ENCODE assay signal across 20 cellular contexts in the genomic region with DNA sequence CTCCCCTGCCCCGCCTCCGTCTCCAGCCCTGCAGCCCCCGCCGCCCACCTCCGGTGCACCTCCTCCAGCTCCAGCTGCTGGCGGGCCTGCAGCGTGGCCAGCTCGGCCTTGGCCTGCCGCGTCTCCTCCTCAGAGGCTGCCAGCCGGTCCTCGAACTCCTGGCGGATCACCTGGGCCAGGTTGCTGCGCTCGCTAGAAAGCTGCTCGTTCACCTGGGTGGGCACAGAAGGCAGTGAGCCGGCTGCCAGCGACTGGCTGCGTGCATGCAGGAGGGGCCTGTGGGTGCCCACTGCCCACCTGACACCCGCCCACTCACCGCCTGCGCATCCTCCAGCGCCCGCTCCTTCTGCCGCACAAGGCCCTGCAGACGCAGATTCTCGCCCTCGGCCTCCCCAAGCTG. TPM values are rescaled to one million over a fixed set of nuclear protein-coding genes. Genes with fewer than 3 reads are reported as not detected.
DNase-seq lines count a peak whose midpoint lies in the region; ATAC-seq, FAIRE-seq and TF ChIP-seq lines count a peak whose summit lies in the region.
"Had no signal": no experiment of that assay in that cellular context is flagged by ENCODE, and none has a peak within 500 bp of the region (broad histone marks: within the 10 kb centered on the region; RNA-seq: fewer than 3 reads in every experiment).

No MANE protein-coding gene starts in this region.

- H4K91ac ChIP-seq in neuronal stem cell (ENCODE audit: low read depth, low read length, poor library complexity), result no peak overlapping the region

- TF ChIP-seq RAD21 in HepG2 (CRISPR knock-in tag; IDR thresholded peaks at IDR 0.05), result no peak

- no peak overlapping the region for H2AFZ ChIP-seq in HepG2 (ENCODE audit: low read length)
- H2AFZ ChIP-seq in neuronal stem cell (ENCODE audit: low read length), result no peak overlapping the region

- intact Hi-C loops in HepG2 (cut with micrococcal nuclease; ENCODE audit: unreplicated experiment) (no loop called here), right lobe of liver (cut with DNase I) (loop anchor here in 1 of 2 donors (10.0 kb wide), 1 partner anchor 46 kb away; no protein-coding TSS in a partner anchor)

- 95% methylated on average over 23 of the region's 28 CpGs for WGBS in HepG2 (ENCODE audit: low lambda C conversion rate)
- WGBS in right lobe of liver (ENCODE audit: insufficient coverage, low coverage, low lambda C conversion rate, missing lambda C conversion rate), result no CpG with 5 or more reads among the region's 28 CpGs
- no CpG with 5 or more reads among the region's 28 CpGs for WGBS in neuronal stem cell (ENCODE audit: extremely low coverage in 2 of 2, insufficient read length in 2 of 2, insufficient replicate concordance in 1 of 2), 2 donors

- no peak overlapping the region for H2BK120ac ChIP-seq in neuronal stem cell (ENCODE audit: low read depth, low read length)

- H3K14ac ChIP-seq in neuronal stem cell (ENCODE audit: low read length), result no peak overlapping the region

- FAIRE-seq in HepG2 (lab: Jason Lieb, UNC), result no peak
- FAIRE-seq: G401.6, GM19239, H54 had no signal

- H3K36me3 ChIP-seq in HepG2 (replicated peaks in 1 of 2; ENCODE audit: control insufficient read depth in 1 of 2, insufficient read depth in 2 of 2, low read length in 2 of 2), result peaks cover 3 to 5% of the 10 kb centered on the region in 2 experiments; a peak in 2 of 5 replicates
- no peaks in the 10 kb centered on the region for H3K36me3 ChIP-seq in right lobe of liver
- H3K36me3 ChIP-seq in neuronal stem cell (replicated peaks in 1 of 2; ENCODE audit: control insufficient read depth in 2 of 2, insufficient read depth in 2 of 2, low read length in 2 of 2), result peaks cover 30 to 66% of the 10 kb centered on the region in 2 donors

- no TSS peak for BruUV-seq in HepG2 (replicated peaks; lab: Mats Ljungman, UMichigan)

- TF ChIP-seq EP300 in HepG2 (IDR thresholded peaks at IDR 0.05; ENCODE audit: low read depth in 2 of 2, low read length in 2 of 2), result no peak
- TF ChIP-seq EP300 in HepG2 (CRISPR knock-in tag; IDR thresholded peaks at IDR 0.05; ENCODE audit: borderline replicate concordance), result no peak

- no peak for DNase-seq in HepG2 (ENCODE audit: low spot score)
- DNase-seq in right lobe of liver, result no peak
- DNase-seq in RWPE1 (ENCODE audit: low spot score), result no peak
- DNase-seq in neuronal stem cell (ENCODE audit: low spot score), result no peak
- DNase-seq: Caco-2; CD4-positive, CD25-positive, alpha-beta regulatory T cell; DMS153; DND-41; GOT3 had no signal

- no peak overlapping the region for H3K9ac ChIP-seq in HepG2 (ENCODE audit: insufficient read depth, low read depth, low read length)
- H3K9ac ChIP-seq in neuronal stem cell (ENCODE audit: low read depth, low read length, poor library complexity), result no peak overlapping the region
- H3K9ac ChIP-seq: BLaER1 had no signal

- H3K4me3 ChIP-seq in HepG2 (replicated peaks in 1 of 3; ENCODE audit: insufficient read depth in 1 of 3, low read depth in 2 of 3, low read length in 3 of 3) (no peak overlapping the region), right lobe of liver (no peak overlapping the region), neuronal stem cell (ENCODE audit: low read length in 2 of 2) (peak overlapping the region in 1 of 2 donors; percentile 33)
- H3K4me3 ChIP-seq: BLaER1, HAP-1 had no signal

- H3K27ac ChIP-seq in HepG2 (ENCODE audit: extremely low read length, insufficient read depth, low read length) (no peak overlapping the region), right lobe of liver (no peak overlapping the region), RWPE1 (0 out of 2 replicates have a peak overlapping the region, but pooled peaks have one; percentile 7), neuronal stem cell (replicated peaks; ENCODE audit: low read length) (no peak overlapping the region)
- H3K27ac ChIP-seq: BLaER1, C4-2B had no signal

- no peak for TF ChIP-seq CTCF in HepG2 (CRISPR knock-in tag; IDR thresholded peaks at IDR 0.05)
- TF ChIP-seq CTCF in right lobe of liver (IDR thresholded peaks at IDR 0.05), result no peak
- TF ChIP-seq CTCF in RWPE1 (conservative IDR thresholded peaks at IDR 0.05; ENCODE audit: low read depth), result no peak

- H4K20me1 ChIP-seq in HepG2 (ENCODE audit: insufficient read depth, low read length), result no peaks in the 10 kb centered on the region
- H4K20me1 ChIP-seq: BLaER1 had no signal

- H3K27me3 ChIP-seq in HepG2 (ENCODE audit: control insufficient read depth in 1 of 2, insufficient read depth in 2 of 2, low read length in 2 of 2) (0 out of 5 replicates have a peak, but pooled peaks cover 0 to under 1% of the 10 kb centered on the region in 2 experiments), right lobe of liver (no peaks in the 10 kb centered on the region), neuronal stem cell (ENCODE audit: control insufficient read depth in 3 of 3, insufficient read depth in 3 of 3, low read depth in 1 of 3, low read length in 3 of 3) (no peaks in the 10 kb centered on the region)
- H3K27me3 ChIP-seq: BLaER1 had no signal

- H3K79me2 ChIP-seq in HepG2 (ENCODE audit: insufficient read depth, low read length), result no peaks in the 10 kb centered on the region

- no peak for TF ChIP-seq POLR2A in HepG2 (IDR thresholded peaks at IDR 0.05; ENCODE audit: insufficient read depth in 1 of 2, low read depth in 2 of 2, low read length in 2 of 2)
- no peak for TF ChIP-seq POLR2A in right lobe of liver (IDR thresholded peaks at IDR 0.05)

- no peak overlapping the region for H3K18ac ChIP-seq in neuronal stem cell (ENCODE audit: low read length)

- peaks cover 2% of the 10 kb centered on the region for H3K79me1 ChIP-seq in neuronal stem cell (ENCODE audit: low read depth, low read length)

- no peak overlapping the region for H3K23ac ChIP-seq in neuronal stem cell (ENCODE audit: low read depth, low read length, poor library complexity)

- no peak overlapping the region for H4K8ac ChIP-seq in neuronal stem cell (ENCODE audit: low read depth, low read length)

- in situ Hi-C loops in HepG2 (cut with HindIII; ENCODE audit: extremely low pct_ligation_motif_present, low pct_unique_long_range_greater_than_20kb), result loop anchor here (5.0 kb wide), 1 partner anchor 48 kb away; no protein-coding TSS in a partner anchor

- peak overlapping the region; percentile 39 for H2BK5ac ChIP-seq in neuronal stem cell (ENCODE audit: low read length)

- H2BK15ac ChIP-seq in neuronal stem cell (ENCODE audit: low read length), result no peak overlapping the region

- H2BK12ac ChIP-seq in neuronal stem cell (ENCODE audit: low read length), result no peak overlapping the region

- H3K4me1 ChIP-seq in HepG2 (ENCODE audit: insufficient read depth, low read length), result peaks cover 10% of the 10 kb centered on the region
- H3K4me1 ChIP-seq in right lobe of liver, result no peaks in the 10 kb centered on the region
- no peaks in the 10 kb centered on the region for H3K4me1 ChIP-seq in neuronal stem cell (ENCODE audit: control insufficient read depth in 2 of 2, insufficient read depth in 1 of 2, low read depth in 1 of 2, low read length in 2 of 2)
- H3K4me1 ChIP-seq: Caco-2, HAP-1 had no signal

- CTCF ChIA-PET in HepG2 (lab: Yijun Ruan, JAX; ENCODE audit: low intra/inter-chr PET ratio, low total read pairs), result no interaction called here
- CTCF ChIA-PET in RWPE1 (lab: Yijun Ruan, JAX), result no interaction called here

- no peak overlapping the region for H2AK5ac ChIP-seq in neuronal stem cell (ENCODE audit: low read depth, low read length)

- no peaks in the 10 kb centered on the region for H3K9me3 ChIP-seq in HepG2 (ENCODE audit: low read length)
- H3K9me3 ChIP-seq in right lobe of liver, result no peaks in the 10 kb centered on the region
- H3K9me3 ChIP-seq in neuronal stem cell (replicated peaks in 1 of 2; ENCODE audit: control insufficient read depth in 2 of 2, insufficient read depth in 1 of 2, low read depth in 1 of 2, low read length in 2 of 2), result no peaks in the 10 kb centered on the region
- H3K9me3 ChIP-seq: BLaER1, Caco-2, HAP-1 had no signal

- no peak for ATAC-seq in HepG2
- ATAC-seq in right lobe of liver, result no peak
- ATAC-seq in HG02798 (IDR thresholded peaks at IDR 0.05; ENCODE audit: poor library complexity, unreplicated experiment), result no peak
- no peak for ATAC-seq in GM19395 (IDR thresholded peaks at IDR 0.05; ENCODE audit: unreplicated experiment)
- ATAC-seq: CD8-positive, alpha-beta T cell had no signal

- H3K4ac ChIP-seq in neuronal stem cell (ENCODE audit: low read length), result peak overlapping the region; percentile 23

- POLR2A ChIA-PET in HepG2 (lab: Yijun Ruan, JAX), result no interaction called here
- POLR2A ChIA-PET in RWPE1 (lab: Yijun Ruan, JAX; ENCODE audit: low non-redundant PET), result no interaction called here

- H3K4me2 ChIP-seq in HepG2 (ENCODE audit: low read depth, low read length) (no peak overlapping the region), neuronal stem cell (ENCODE audit: insufficient read depth, low read length, poor library complexity, severe bottlenecking) (no peak overlapping the region)
- H3K4me2 ChIP-seq: BLaER1 had no signal

RNA-seq across cellular contexts. Expression of a gene that starts 24.6 kb away (rescaled TPM):
- total RNA-seq in HepG2 (2016; rRNA removed; fragmentation: Illumina TruSeq; extraction: Trizol) (6.1 and 8.4 TPM in 2 replicates), right lobe of liver (1 to 10 TPM in 2 of 6 experiments, under 1 TPM in 4; 0.31 to 1.2 (median 0.86) TPM)
- 1.5 and 2.0 TPM in 2 replicates for total RNA-seq in HepG2 (2016; cell fraction: cytosol; rRNA removed; fragmentation: Illumina TruSeq; extraction: Trizol; ENCODE audit: low read depth)
- total RNA-seq in HepG2 (2016; cell fraction: insoluble cytoplasmic fraction; rRNA removed; fragmentation: Illumina TruSeq; extraction: Trizol), result 5.3 and 9.5 TPM in 2 replicates
- 2.9 and 3.0 TPM in 2 replicates for total RNA-seq in HepG2 (2016; cell fraction: membrane; rRNA removed; fragmentation: Illumina TruSeq; extraction: Trizol)
- 9.7 and 12.6 TPM in 2 replicates for total RNA-seq in HepG2 (2016; cell fraction: nucleus; rRNA removed; fragmentation: Illumina TruSeq; extraction: Trizol)
- 2.9 and 5.2 TPM in 2 replicates for polyA plus RNA-seq in HepG2 (2011; rRNA removed)
- polyA plus RNA-seq in HepG2 (2011; cell fraction: cytosol; rRNA removed), result 2.9 and 4.3 TPM in 2 replicates
- 15.0 and 16.5 TPM in 2 replicates for polyA plus RNA-seq in HepG2 (2011; cell fraction: nucleus; rRNA removed)
- 4.4 and 8.0 TPM in 2 replicates for polyA plus RNA-seq in HepG2 (2012)
- 0.54 and 0.65 TPM in 2 replicates for polyA plus RNA-seq in HepG2 (2016; cell fraction: cytosol; fragmentation: Illumina TruSeq; extraction: Trizol; ENCODE audit: low read depth)
- polyA plus RNA-seq in HepG2 (2016; cell fraction: insoluble cytoplasmic fraction; fragmentation: Illumina TruSeq; extraction: Trizol; ENCODE audit: low read depth), result 5.7 and 6.0 TPM in 2 replicates
- polyA plus RNA-seq in HepG2 (2016; cell fraction: membrane; fragmentation: Illumina TruSeq; extraction: Trizol; ENCODE audit: low read depth), result 1.1 and 1.8 TPM in 2 replicates
- 14.7 and 18.3 TPM in 2 replicates for polyA plus RNA-seq in HepG2 (2016; cell fraction: nucleus; fragmentation: Illumina TruSeq; extraction: Trizol; ENCODE audit: insufficient read depth, low read depth)
- 20.3 and 42.0 TPM in 2 replicates for polyA minus RNA-seq in HepG2 (2011; rRNA and poly(A)+ RNA removed; ENCODE audit: low replicate concordance)
- polyA minus RNA-seq in HepG2 (2011; cell fraction: cytosol; rRNA and poly(A)+ RNA removed), result 7.4 and 11.0 TPM in 2 replicates
- 3.6 and 4.6 TPM in 2 replicates for polyA minus RNA-seq in HepG2 (2011; cell fraction: nucleus; rRNA and poly(A)+ RNA removed)
- polyA plus RNA-seq in neuronal stem cell (2013, experiment 1 of 2), result 5.6 TPM
- 5.4 TPM for polyA plus RNA-seq in neuronal stem cell (2013, experiment 2 of 2)
- total RNA-seq: CD4-positive, CD25-positive, alpha-beta regulatory T cell had no signal

RNA-seq across cellular contexts. Expression of a gene that starts 25.3 kb away (rescaled TPM):
- total RNA-seq in HepG2 (2016; rRNA removed; fragmentation: Illumina TruSeq; extraction: Trizol) (0.18 TPM in 1 of 2 replicates, not detected in the other), right lobe of liver (not detected)
- total RNA-seq in HepG2 (2016; cell fraction: cytosol; rRNA removed; fragmentation: Illumina TruSeq; extraction: Trizol; ENCODE audit: low read depth), result 0.40 and 0.53 TPM in 2 replicates
- 0.13 and 0.22 TPM in 2 replicates for total RNA-seq in HepG2 (2016; cell fraction: insoluble cytoplasmic fraction; rRNA removed; fragmentation: Illumina TruSeq; extraction: Trizol)
- 0.25 and 0.28 TPM in 2 replicates for total RNA-seq in HepG2 (2016; cell fraction: membrane; rRNA removed; fragmentation: Illumina TruSeq; extraction: Trizol)
- 0.28 TPM in 1 of 2 replicates, not detected in the other for total RNA-seq in HepG2 (2016; cell fraction: nucleus; rRNA removed; fragmentation: Illumina TruSeq; extraction: Trizol)
- 0.18 and 0.24 TPM in 2 replicates for polyA plus RNA-seq in HepG2 (2011; rRNA removed)
- 0.11 TPM in 1 of 2 replicates, not detected in the other for polyA plus RNA-seq in HepG2 (2011; cell fraction: cytosol; rRNA removed)
- polyA plus RNA-seq in HepG2 (2011; cell fraction: nucleus; rRNA removed), result 0.21 and 0.42 TPM in 2 replicates
- not detected in 2 replicates for polyA plus RNA-seq in HepG2 (2012)
- 0.29 and 0.34 TPM in 2 replicates for polyA plus RNA-seq in HepG2 (2016; cell fraction: cytosol; fragmentation: Illumina TruSeq; extraction: Trizol; ENCODE audit: low read depth)
- polyA plus RNA-seq in HepG2 (2016; cell fraction: insoluble cytoplasmic fraction; fragmentation: Illumina TruSeq; extraction: Trizol; ENCODE audit: low read depth), result 0.39 and 0.44 TPM in 2 replicates
- polyA plus RNA-seq in HepG2 (2016; cell fraction: membrane; fragmentation: Illumina TruSeq; extraction: Trizol; ENCODE audit: low read depth), result 0.14 and 0.19 TPM in 2 replicates
- polyA plus RNA-seq in HepG2 (2016; cell fraction: nucleus; fragmentation: Illumina TruSeq; extraction: Trizol; ENCODE audit: insufficient read depth, low read depth), result 0.36 TPM in 1 of 2 replicates, not detected in the other
- polyA minus RNA-seq in HepG2 (2011; rRNA and poly(A)+ RNA removed; ENCODE audit: low replicate concordance), result 0.09 and 0.18 TPM in 2 replicates
- polyA minus RNA-seq in HepG2 (2011; cell fraction: cytosol; rRNA and poly(A)+ RNA removed), result not detected in 2 replicates
- polyA minus RNA-seq in HepG2 (2011; cell fraction: nucleus; rRNA and poly(A)+ RNA removed), result not detected in 2 replicates
- polyA plus RNA-seq in neuronal stem cell (2013, experiment 1 of 2), result 0.06 TPM
- 0.04 TPM for polyA plus RNA-seq in neuronal stem cell (2013, experiment 2 of 2)
- total RNA-seq: A172; A673; Caco-2; CD4-positive, CD25-positive, alpha-beta regulatory T cell; CD8-positive, alpha-beta T cell had no signal
- polyA plus RNA-seq: CD4-positive, CD25-positive, alpha-beta regulatory T cell had no signal

RNA-seq across cellular contexts. Expression of a gene that starts 32.2 kb away (rescaled TPM):
- 11.1 and 16.8 TPM in 2 replicates for total RNA-seq in HepG2 (2016; rRNA removed; fragmentation: Illumina TruSeq; extraction: Trizol)
- 2.2 and 3.5 TPM in 2 replicates for total RNA-seq in HepG2 (2016; cell fraction: cytosol; rRNA removed; fragmentation: Illumina TruSeq; extraction: Trizol; ENCODE audit: low read depth)
- total RNA-seq in HepG2 (2016; cell fraction: insoluble cytoplasmic fraction; rRNA removed; fragmentation: Illumina TruSeq; extraction: Trizol), result 8.4 and 18.4 TPM in 2 replicates
- total RNA-seq in HepG2 (2016; cell fraction: membrane; rRNA removed; fragmentation: Illumina TruSeq; extraction: Trizol), result 5.8 and 6.2 TPM in 2 replicates
- 10.7 and 12.3 TPM in 2 replicates for total RNA-seq in HepG2 (2016; cell fraction: nucleus; rRNA removed; fragmentation: Illumina TruSeq; extraction: Trizol)
- 5.0 and 5.6 TPM in 2 replicates for polyA plus RNA-seq in HepG2 (2011; rRNA removed)
- 3.0 and 5.8 TPM in 2 replicates for polyA plus RNA-seq in HepG2 (2011; cell fraction: cytosol; rRNA removed)
- 31.7 and 46.2 TPM in 2 replicates for polyA plus RNA-seq in HepG2 (2011; cell fraction: nucleus; rRNA removed)
- 6.3 and 6.8 TPM in 2 replicates for polyA plus RNA-seq in HepG2 (2012)
- 2.7 and 3.3 TPM in 2 replicates for polyA plus RNA-seq in HepG2 (2016; cell fraction: cytosol; fragmentation: Illumina TruSeq; extraction: Trizol; ENCODE audit: low read depth)
- 11.8 and 13.5 TPM in 2 replicates for polyA plus RNA-seq in HepG2 (2016; cell fraction: insoluble cytoplasmic fraction; fragmentation: Illumina TruSeq; extraction: Trizol; ENCODE audit: low read depth)
- 4.3 and 4.6 TPM in 2 replicates for polyA plus RNA-seq in HepG2 (2016; cell fraction: membrane; fragmentation: Illumina TruSeq; extraction: Trizol; ENCODE audit: low read depth)
- 35.7 and 41.4 TPM in 2 replicates for polyA plus RNA-seq in HepG2 (2016; cell fraction: nucleus; fragmentation: Illumina TruSeq; extraction: Trizol; ENCODE audit: insufficient read depth, low read depth)
- polyA minus RNA-seq in HepG2 (2011; rRNA and poly(A)+ RNA removed; ENCODE audit: low replicate concordance), result 4.8 and 5.8 TPM in 2 replicates
- 3.0 and 4.2 TPM in 2 replicates for polyA minus RNA-seq in HepG2 (2011; cell fraction: cytosol; rRNA and poly(A)+ RNA removed)
- polyA minus RNA-seq in HepG2 (2011; cell fraction: nucleus; rRNA and poly(A)+ RNA removed), result 7.6 and 8.0 TPM in 2 replicates
- total RNA-seq in right lobe of liver, result 1 to 10 TPM; 1.5 to 4.3 (median 2.1) TPM
- 14.7 TPM for polyA plus RNA-seq in neuronal stem cell (2013, experiment 1 of 2)
- 14.1 TPM for polyA plus RNA-seq in neuronal stem cell (2013, experiment 2 of 2)

RNA-seq across cellular contexts. Expression of a gene that starts 48.3 kb away (rescaled TPM):
- total RNA-seq in HepG2 (2016; rRNA removed; fragmentation: Illumina TruSeq; extraction: Trizol) (8.5 and 18.8 TPM in 2 replicates), right lobe of liver (10 to 100 TPM; 11.9 to 27.6 (median 18.1) TPM)
- 5.0 and 7.5 TPM in 2 replicates for total RNA-seq in HepG2 (2016; cell fraction: cytosol; rRNA removed; fragmentation: Illumina TruSeq; extraction: Trizol; ENCODE audit: low read depth)
- total RNA-seq in HepG2 (2016; cell fraction: insoluble cytoplasmic fraction; rRNA removed; fragmentation: Illumina TruSeq; extraction: Trizol), result 7.1 and 20.3 TPM in 2 replicates
- total RNA-seq in HepG2 (2016; cell fraction: membrane; rRNA removed; fragmentation: Illumina TruSeq; extraction: Trizol), result 7.0 and 8.1 TPM in 2 replicates
- 24.5 and 27.8 TPM in 2 replicates for total RNA-seq in HepG2 (2016; cell fraction: nucleus; rRNA removed; fragmentation: Illumina TruSeq; extraction: Trizol)
- 16.1 and 19.7 TPM in 2 replicates for polyA plus RNA-seq in HepG2 (2011; rRNA removed)
- 4.0 and 8.2 TPM in 2 replicates for polyA plus RNA-seq in HepG2 (2011; cell fraction: cytosol; rRNA removed)
- 328 and 418 TPM in 2 replicates for polyA plus RNA-seq in HepG2 (2011; cell fraction: nucleus; rRNA removed)
- 9.5 and 16.4 TPM in 2 replicates for polyA plus RNA-seq in HepG2 (2012)
- 2.4 and 2.5 TPM in 2 replicates for polyA plus RNA-seq in HepG2 (2016; cell fraction: cytosol; fragmentation: Illumina TruSeq; extraction: Trizol; ENCODE audit: low read depth)
- 6.3 and 9.9 TPM in 2 replicates for polyA plus RNA-seq in HepG2 (2016; cell fraction: insoluble cytoplasmic fraction; fragmentation: Illumina TruSeq; extraction: Trizol; ENCODE audit: low read depth)
- polyA plus RNA-seq in HepG2 (2016; cell fraction: membrane; fragmentation: Illumina TruSeq; extraction: Trizol; ENCODE audit: low read depth), result 4.3 and 6.0 TPM in 2 replicates
- polyA plus RNA-seq in HepG2 (2016; cell fraction: nucleus; fragmentation: Illumina TruSeq; extraction: Trizol; ENCODE audit: insufficient read depth, low read depth), result 90.2 and 98.6 TPM in 2 replicates
- polyA minus RNA-seq in HepG2 (2011; rRNA and poly(A)+ RNA removed; ENCODE audit: low replicate concordance), result 14.1 and 21.0 TPM in 2 replicates
- polyA minus RNA-seq in HepG2 (2011; cell fraction: cytosol; rRNA and poly(A)+ RNA removed), result 3.4 and 3.7 TPM in 2 replicates
- 39.0 and 47.9 TPM in 2 replicates for polyA minus RNA-seq in HepG2 (2011; cell fraction: nucleus; rRNA and poly(A)+ RNA removed)
- 14.7 TPM for polyA plus RNA-seq in neuronal stem cell (2013, experiment 1 of 2)
- polyA plus RNA-seq in neuronal stem cell (2013, experiment 2 of 2), result 14.2 TPM

RNA-seq across cellular contexts. Expression of a gene that starts 48.5 kb away (rescaled TPM):
- 213 and 233 TPM in 2 replicates for total RNA-seq in HepG2 (2016; rRNA removed; fragmentation: Illumina TruSeq; extraction: Trizol)
- total RNA-seq in HepG2 (2016; cell fraction: cytosol; rRNA removed; fragmentation: Illumina TruSeq; extraction: Trizol; ENCODE audit: low read depth), result 565 and 636 TPM in 2 replicates
- 209 and 214 TPM in 2 replicates for total RNA-seq in HepG2 (2016; cell fraction: insoluble cytoplasmic fraction; rRNA removed; fragmentation: Illumina TruSeq; extraction: Trizol)
- total RNA-seq in HepG2 (2016; cell fraction: membrane; rRNA removed; fragmentation: Illumina TruSeq; extraction: Trizol), result 441 and 487 TPM in 2 replicates
- 99.9 and 114 TPM in 2 replicates for total RNA-seq in HepG2 (2016; cell fraction: nucleus; rRNA removed; fragmentation: Illumina TruSeq; extraction: Trizol)
- polyA plus RNA-seq in HepG2 (2011; rRNA removed), result 62.4 and 75.6 TPM in 2 replicates
- 52.0 and 67.0 TPM in 2 replicates for polyA plus RNA-seq in HepG2 (2011; cell fraction: cytosol; rRNA removed)
- polyA plus RNA-seq in HepG2 (2011; cell fraction: nucleus; rRNA removed), result 67.0 and 99.7 TPM in 2 replicates
- polyA plus RNA-seq in HepG2 (2012), result 74.7 and 106 TPM in 2 replicates
- polyA plus RNA-seq in HepG2 (2016; cell fraction: cytosol; fragmentation: Illumina TruSeq; extraction: Trizol; ENCODE audit: low read depth), result 562 and 639 TPM in 2 replicates
- polyA plus RNA-seq in HepG2 (2016; cell fraction: insoluble cytoplasmic fraction; fragmentation: Illumina TruSeq; extraction: Trizol; ENCODE audit: low read depth), result 170 and 188 TPM in 2 replicates
- polyA plus RNA-seq in HepG2 (2016; cell fraction: membrane; fragmentation: Illumina TruSeq; extraction: Trizol; ENCODE audit: low read depth), result 357 and 397 TPM in 2 replicates
- polyA plus RNA-seq in HepG2 (2016; cell fraction: nucleus; fragmentation: Illumina TruSeq; extraction: Trizol; ENCODE audit: insufficient read depth, low read depth), result 180 and 208 TPM in 2 replicates
- polyA minus RNA-seq in HepG2 (2011; rRNA and poly(A)+ RNA removed; ENCODE audit: low replicate concordance), result 13.6 and 21.7 TPM in 2 replicates
- 4.9 and 8.2 TPM in 2 replicates for polyA minus RNA-seq in HepG2 (2011; cell fraction: cytosol; rRNA and poly(A)+ RNA removed)
- 26.2 and 31.2 TPM in 2 replicates for polyA minus RNA-seq in HepG2 (2011; cell fraction: nucleus; rRNA and poly(A)+ RNA removed)
- 10 to 100 TPM; 15.7 to 35.9 (median 23.3) TPM for total RNA-seq in right lobe of liver
- 79.2 TPM for polyA plus RNA-seq in neuronal stem cell (2013, experiment 1 of 2)
- 73.1 TPM for polyA plus RNA-seq in neuronal stem cell (2013, experiment 2 of 2)
